Comparison of ENCODE assay signal across 8 cellular contexts in genomic region chr17:32485261-32485955, GRCh38. TPM values are rescaled to one million over a fixed set of nuclear protein-coding genes. Genes with fewer than 3 reads are reported as not detected.
DNase-seq lines count a peak whose midpoint lies in the region; ATAC-seq and TF ChIP-seq lines count a peak whose summit lies in the region.

No MANE protein-coding gene starts in this region.

- H3K27ac ChIP-seq in layer of hippocampus (ENCODE audit: low read depth, low read length) (peak overlapping the region; percentile 94), temporal lobe (ENCODE audit: low read depth, low read length) (peak overlapping the region; percentile 94)

- peaks cover 70% of the 10 kb centered on the region for H3K36me3 Mint-ChIP-seq in activated T-cell treated with anti-CD3 and anti-CD28 coated beads, Interleukin-2, amount 50 U/mL, for 24 hours (ENCODE audit: low read depth)
- H3K36me3 Mint-ChIP-seq in activated CD8-positive, alpha-beta T cell treated with anti-CD3 and anti-CD28 coated beads for 36 hours (ENCODE audit: low read depth), result peaks cover 37% of the 10 kb centered on the region

- no peaks in the 10 kb centered on the region for H3K27me3 ChIP-seq in layer of hippocampus (ENCODE audit: control insufficient read depth, insufficient read depth, low read length)

- POLR2A ChIA-PET in activated CD8-positive, alpha-beta T cell treated with anti-CD3 and anti-CD28 coated beads for 36 hours (lab: Charles Lee), result interaction anchor here (0.6 to 5.0 kb wide), 8 partner anchors 9 to 58 kb away, joined by 3 to 43 read pairs (median 5); partner anchors contain the start of gene PSMD11

- no peak for DNase-seq in activated T-cell treated with anti-CD3 and anti-CD28 coated beads, Interleukin-2, amount 50 U/mL, for 24 hours
- no peak for DNase-seq in activated T-cell treated with anti-CD3 and anti-CD28 coated beads, Interleukin-2, amount 50 U/mL, for 1 hour
- DNase-seq in activated CD8-positive, alpha-beta T cell treated with anti-CD3 and anti-CD28 coated beads for 36 hours, result no peak

- intact Hi-C loops in activated CD8-positive, alpha-beta T cell treated with anti-CD3 and anti-CD28 coated beads for 36 hours (cut with micrococcal nuclease), result loop anchor here (5.0 to 10.0 kb wide), 2 partner anchors 37 to 269 kb away; no protein-coding TSS in a partner anchor

- H3K27ac Mint-ChIP-seq in activated T-cell treated with anti-CD3 and anti-CD28 coated beads, Interleukin-2, amount 50 U/mL, for 24 hours, result peak overlapping the region; percentile 71
- peak overlapping the region; percentile 16 for H3K27ac Mint-ChIP-seq in activated CD8-positive, alpha-beta T cell treated with anti-CD3 and anti-CD28 coated beads for 36 hours

- no peak for TF ChIP-seq CTCF in activated CD8-positive, alpha-beta T cell treated with anti-CD3 and anti-CD28 coated beads for 36 hours (IDR thresholded peaks at IDR 0.05)

- H3K4me1 Mint-ChIP-seq in activated T-cell treated with anti-CD3 and anti-CD28 coated beads, Interleukin-2, amount 50 U/mL, for 24 hours (ENCODE audit: low read depth), result peaks cover 41% of the 10 kb centered on the region
- peaks cover 42% of the 10 kb centered on the region for H3K4me1 Mint-ChIP-seq in activated CD8-positive, alpha-beta T cell treated with anti-CD3 and anti-CD28 coated beads for 36 hours (ENCODE audit: low read depth)

- H3K4me3 Mint-ChIP-seq in activated T-cell treated with anti-CD3 and anti-CD28 coated beads, Interleukin-2, amount 50 U/mL, for 24 hours, result peak overlapping the region; percentile 56
- peak overlapping the region; percentile 61 for H3K4me3 Mint-ChIP-seq in activated CD8-positive, alpha-beta T cell treated with anti-CD3 and anti-CD28 coated beads for 36 hours

- no peak for ATAC-seq in activated CD8-positive, alpha-beta T cell treated with anti-CD3 and anti-CD28 coated beads for 36 hours
- ATAC-seq in GM19452 (IDR thresholded peaks at IDR 0.05; ENCODE audit: unreplicated experiment) (no peak), HG03565 (IDR thresholded peaks at IDR 0.05; ENCODE audit: unreplicated experiment) (no peak), GM19455 (IDR thresholded peaks at IDR 0.05; ENCODE audit: unreplicated experiment) (no peak)

- no peaks in the 10 kb centered on the region for H3K27me3 Mint-ChIP-seq in activated T-cell treated with anti-CD3 and anti-CD28 coated beads, Interleukin-2, amount 50 U/mL, for 24 hours
- no peaks in the 10 kb centered on the region for H3K27me3 Mint-ChIP-seq in activated CD8-positive, alpha-beta T cell treated with anti-CD3 and anti-CD28 coated beads for 36 hours

- CTCF ChIA-PET in activated CD8-positive, alpha-beta T cell treated with anti-CD3 and anti-CD28 coated beads for 36 hours (lab: Charles Lee), result interaction anchor here (1.0 to 7.3 kb wide), 12 partner anchors 14 to 391 kb away, joined by 3 to 70 read pairs (median 10); partner anchors contain the start of genes MYO1D and PSMD11

- no peaks in the 10 kb centered on the region for H3K9me3 Mint-ChIP-seq in activated T-cell treated with anti-CD3 and anti-CD28 coated beads, Interleukin-2, amount 50 U/mL, for 24 hours
- no peaks in the 10 kb centered on the region for H3K9me3 Mint-ChIP-seq in activated CD8-positive, alpha-beta T cell treated with anti-CD3 and anti-CD28 coated beads for 36 hours

RNA-seq across cellular contexts. Expression of gene CDK5R1, which starts 1.4 kb away (rescaled TPM):
- total RNA-seq in activated CD8-positive, alpha-beta T cell treated with anti-CD3 and anti-CD28 coated beads for 36 hours, result 10 to 100 TPM; 10.2 to 10.5 TPM
- 224 TPM for total RNA-seq in temporal lobe

RNA-seq across cellular contexts. Expression of gene PSMD11, which starts 41.1 kb away (rescaled TPM):
- total RNA-seq in activated CD8-positive, alpha-beta T cell treated with anti-CD3 and anti-CD28 coated beads for 36 hours, result 100 to 1,000 TPM; 119 to 130 TPM
- 71.3 TPM for total RNA-seq in temporal lobe

Comparison
In these comparisons a context has a peak if more than half of its experiments do, and no peak if none do; other contexts are left out.
1. RNA of gene CDK5R1, which starts 1.4 kb away (total RNA-seq): 224 TPM in temporal lobe (single experiment); 10.2 to 10.5 TPM in activated CD8-positive, alpha-beta T cell treated with anti-CD3 and anti-CD28 coated beads for 36 hours; every median in the first group is over 10 times any median in the second.